In genomic region chr19:8243146-8243545, GRCh38 we compare ENCODE assay signal across 28 cellular contexts.
"Had no signal": no experiment of that assay in that cellular context is flagged by ENCODE, and none has a peak within 500 bp of the region (broad histone marks: within the 10 kb centered on the region; RNA-seq: fewer than 3 reads in every experiment).

No MANE protein-coding gene starts in this region.

- H3K27ac ChIP-seq: colonic mucosa, coronary artery, epithelial cell of prostate, esophagus muscularis mucosa, foreskin keratinocyte, gastrocnemius medialis, gastroesophageal sphincter, heart left ventricle had no signal

- H3K27ac Mint-ChIP-seq: endodermal cell had no signal

- H3K36me3 ChIP-seq: colonic mucosa, esophagus muscularis mucosa, gastrocnemius medialis, gastroesophageal sphincter, heart right ventricle had no signal

- H3K9me3 Mint-ChIP-seq: effector memory CD8-positive, alpha-beta T cell had no signal

- H3K27me3 Mint-ChIP-seq: effector memory CD8-positive, alpha-beta T cell had no signal

- H3K4me3 ChIP-seq: colonic mucosa, coronary artery, dorsolateral prefrontal cortex, esophagus muscularis mucosa, esophagus squamous epithelium, gastrocnemius medialis, gastroesophageal sphincter, heart left ventricle, heart right ventricle had no signal

- H3K4me3 Mint-ChIP-seq: dendritic cell treated with granulocyte-macrophage colony-stimulating factor and Interleukin-4, amounts not matched to agents 40 ng/mL and 50 ng/mL, for 4 days; effector memory CD8-positive, alpha-beta T cell; endodermal cell had no signal

- H3K9me3 ChIP-seq: colonic mucosa, gastrocnemius medialis had no signal

- ATAC-seq: effector memory CD8-positive, alpha-beta T cell; foreskin keratinocyte; gastrocnemius medialis; gastroesophageal sphincter; heart left ventricle; heart right ventricle had no signal

- H3K4me1 ChIP-seq: colonic mucosa, foreskin keratinocyte had no signal

- FAIRE-seq: colon, endometrium, endothelial cell of umbilical vein, frontal cortex had no signal

- H3K27me3 ChIP-seq: colonic mucosa, dorsolateral prefrontal cortex, esophagus muscularis mucosa, esophagus squamous epithelium, foreskin keratinocyte, gastrocnemius medialis, gastroesophageal sphincter, heart left ventricle, heart right ventricle had no signal

- DNase-seq: colonic mucosa; cortex of kidney; dermis blood vessel endothelial cell; dorsolateral prefrontal cortex; effector CD4-positive, alpha-beta T cell; effector CD8-positive, alpha-beta T cell; effector memory CD4-positive, alpha-beta T cell; effector memory CD8-positive, alpha-beta T cell; endodermal cell; erythroblast; esophagus squamous epithelium; foreskin fibroblast; foreskin keratinocyte; foreskin melanocyte; gastrocnemius medialis; glutamatergic neuron; head of caudate nucleus; heart left ventricle; heart right ventricle had no signal
